In genomic region chr18:10140928-10141327, GRCh38 we compare ENCODE assay signal across 11 cellular contexts.
DNase-seq lines count a peak whose midpoint lies in the region; ATAC-seq and TF ChIP-seq lines count a peak whose summit lies in the region.
"Had no signal": no experiment of that assay in that cellular context is flagged by ENCODE, and none has a peak within 500 bp of the region (broad histone marks: within the 10 kb centered on the region; RNA-seq: fewer than 3 reads in every experiment).

No MANE protein-coding gene starts in this region.

- H3K9me3 ChIP-seq in HEK293 (ENCODE audit: control insufficient read depth, insufficient read depth, low read depth, low read length) (no peaks in the 10 kb centered on the region), SJSA1 (replicated peaks) (no peaks in the 10 kb centered on the region), upper lobe of right lung (no peaks in the 10 kb centered on the region)

- ATAC-seq in left colon (peak; percentile 87), upper lobe of right lung (peak; percentile 43)

- TF ChIP-seq CTCF in HEK293 (tag by site-specific recombination; IDR thresholded peaks at IDR 0.05) (no peak), upper lobe of right lung (IDR thresholded peaks at IDR 0.05) (no peak)

- POLR2A ChIA-PET in HEK293 (lab: Yijun Ruan, JAX), result interaction anchor here (1.4 to 2.4 kb wide), 2 partner anchors 9 to 19 kb away, joined by 5 read pairs; no protein-coding TSS in a partner anchor

- H3K4me3 ChIP-seq in HEK293 (ENCODE audit: low read depth, low read length) (no peak overlapping the region), SJSA1 (no peak overlapping the region), upper lobe of right lung (no peak overlapping the region)
- H3K4me3 ChIP-seq: coronary artery had no signal

- H3K36me3 ChIP-seq in HEK293 (ENCODE audit: control insufficient read depth in 2 of 2, insufficient read depth in 1 of 2, low read length in 2 of 2), result no peaks in the 10 kb centered on the region
- no peaks in the 10 kb centered on the region for H3K36me3 ChIP-seq in SJSA1
- no peaks in the 10 kb centered on the region for H3K36me3 ChIP-seq in upper lobe of right lung

- peaks cover 9% of the 10 kb centered on the region for H3K4me1 ChIP-seq in HEK293 (ENCODE audit: control insufficient read depth, insufficient read depth, low read length)
- peaks cover 49% of the 10 kb centered on the region for H3K4me1 ChIP-seq in SJSA1 (replicated peaks)
- peaks cover 27% of the 10 kb centered on the region for H3K4me1 ChIP-seq in upper lobe of right lung

- no peaks in the 10 kb centered on the region for H3K27me3 ChIP-seq in SJSA1 (replicated peaks)
- H3K27me3 ChIP-seq in upper lobe of right lung, result no peaks in the 10 kb centered on the region

- H3K27ac ChIP-seq in HEK293 (ENCODE audit: extremely low read depth, low read depth, low read length) (no peak overlapping the region), SJSA1 (0 out of 2 replicates have a peak overlapping the region, but pooled peaks have one; percentile 8), upper lobe of right lung (no peak overlapping the region)

- CTCF ChIA-PET in HEK293 (lab: Yijun Ruan, JAX), result interaction anchor here (0.7 to 0.9 kb wide), 2 partner anchors 49 to 236 kb away, joined by 3 to 5 read pairs; no protein-coding TSS in a partner anchor

- peak; percentile 76 to 77 for DNase-seq in SJSA1 (ENCODE audit: low read depth in 1 of 2, low spot score in 2 of 2)
- peak in 1 of 2 donors; percentile 38 for DNase-seq in left colon
- DNase-seq in upper lobe of right lung, result no peak
- DNase-seq in HUDEP-2 (lab: John Stamatoyannopoulos, UW; ENCODE audit: unreplicated experiment in 76 of 76), result no peak
- no peak for DNase-seq in NCI-H2227 treated with DMSO at 0.1 percent for 48 hours (lab: John Stamatoyannopoulos, UW)
- no peak for DNase-seq in activated CD4-positive, alpha-beta T cell treated with anti-CD3 and anti-CD28 coated beads for 4 hours
- DNase-seq: activated CD4-positive, alpha-beta T cell treated with anti-CD3 and anti-CD28 coated beads for 48 hours; activated naive CD4-positive, alpha-beta T cell; NCI-H1694 treated with DMSO at 0.1 percent for 48 hours had no signal

- intact Hi-C loops in left colon (cut with DNase I, micrococcal nuclease), result no loop called here
- intact Hi-C loops in upper lobe of right lung (cut with DNase I), result no loop called here

TF ChIP-seq in HEK293, 187 proteins besides CTCF, POLR2A, EP300 and RAD21:
- no peak for TF ChIP-seq ZNF148 (tag by site-specific recombination; IDR thresholded peaks at IDR 0.05; ENCODE audit: borderline replicate concordance)
- no peak for TF ChIP-seq ZNF416 (tag by site-specific recombination; IDR thresholded peaks at IDR 0.05)
- peak; percentile 90 for TF ChIP-seq GLIS1 (tag by site-specific recombination; IDR thresholded peaks at IDR 0.05)
- TF ChIP-seq ZNF692 (tag by site-specific recombination; IDR thresholded peaks at IDR 0.05), result peak; percentile 50; the same call in 1 of the 2 replicates
- peak; percentile 27 for TF ChIP-seq ZIC2 (tag by site-specific recombination; IDR thresholded peaks at IDR 0.05)
- TF ChIP-seq ZNF513 (tag by site-specific recombination; IDR thresholded peaks at IDR 0.05), result no peak
- TF ChIP-seq ZNF658 (tag by site-specific recombination; IDR thresholded peaks at IDR 0.05), result no peak
- no peak for TF ChIP-seq ZNF664 (tag by site-specific recombination; IDR thresholded peaks at IDR 0.05)
- TF ChIP-seq ZNF701 (tag by site-specific recombination; IDR thresholded peaks at IDR 0.05), result no peak
- no peak for TF ChIP-seq ZNF26 (tag by site-specific recombination; IDR thresholded peaks at IDR 0.05)
- 0 out of 2 replicates have a peak, but pooled peaks have one; percentile 29 for TF ChIP-seq ZFP69B (tag by site-specific recombination; IDR thresholded peaks at IDR 0.05)
- TF ChIP-seq ZBTB11 (tag by site-specific recombination; conservative IDR thresholded peaks at IDR 0.05; ENCODE audit: low read depth), result no peak

Comparison
In these comparisons a context has a peak if more than half of its experiments do, and no peak if none do; other contexts are left out.
1. DNase-seq: peak in SJSA1 (2 of 2); none in upper lobe of right lung (single experiment), HUDEP-2 (0 of 76), NCI-H2227 treated with DMSO at 0.1 percent for 48 hours (single experiment) and activated CD4-positive, alpha-beta T cell treated with anti-CD3 and anti-CD28 coated beads for 4 hours (0 of 2).